Comparison of ENCODE assay signal across 8 cellular contexts in the genomic region with DNA sequence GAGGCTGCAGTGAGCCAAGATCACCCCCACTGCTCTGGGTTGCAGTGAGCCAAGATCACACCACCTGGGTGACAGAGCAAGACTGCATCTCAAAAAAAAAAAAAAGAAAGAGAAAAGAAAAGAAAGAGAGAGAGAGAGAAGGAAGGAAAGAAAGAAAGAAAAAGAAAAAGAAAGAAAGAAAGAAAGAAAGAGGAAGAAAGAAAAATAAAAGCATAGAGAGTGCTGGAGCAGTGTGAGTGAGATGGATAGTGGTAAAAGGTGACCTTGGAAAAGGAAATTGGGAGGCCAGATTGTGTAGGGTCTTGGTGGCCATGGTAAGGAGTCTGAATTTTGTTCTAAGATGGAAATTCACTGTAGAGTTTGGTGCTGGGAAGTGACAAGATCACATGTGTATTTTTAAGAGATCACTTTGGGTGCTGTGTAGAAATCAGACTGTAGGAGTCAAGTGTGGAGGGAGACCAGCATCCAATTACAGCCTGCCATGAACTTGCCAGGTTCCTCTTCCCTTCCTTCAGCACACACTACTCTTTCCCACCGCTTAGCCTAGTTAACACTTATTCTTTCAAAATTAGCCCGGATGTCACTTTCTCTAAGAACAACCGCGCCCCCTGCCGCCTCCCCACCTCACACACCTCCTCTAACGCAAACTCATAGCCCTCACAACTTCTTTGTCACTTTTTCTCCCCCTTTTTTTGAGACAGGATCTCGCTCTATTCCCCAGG. TPM values are rescaled to one million over a fixed set of nuclear protein-coding genes. Genes with fewer than 3 reads are reported as not detected.
DNase-seq lines count a peak whose midpoint lies in the region; ATAC-seq and TF ChIP-seq lines count a peak whose summit lies in the region.

No MANE protein-coding gene starts in this region.

- peaks cover 14% of the 10 kb centered on the region; the same call in 1 of the 2 replicates for H3K79me2 ChIP-seq in SU-DHL-6 (ENCODE audit: insufficient read depth, low read length)

- TF ChIP-seq CTCF in 22Rv1 (IDR thresholded peaks at IDR 0.05) (peak; percentile 86), SU-DHL-6 (IDR thresholded peaks at IDR 0.05; ENCODE audit: insufficient read depth, low read length, poor library complexity, severe bottlenecking) (peak; percentile 77), adrenal gland (IDR thresholded peaks at IDR 0.05) (peak in 5 of 6 experiments; percentile 18 to 66 (median 51)), right atrium auricular region (IDR thresholded peaks at IDR 0.05) (peak; percentile 30 to 66), psoas muscle (IDR thresholded peaks at IDR 0.05) (peak; percentile 42)

- no peaks in the 10 kb centered on the region for H3K9me3 ChIP-seq in SU-DHL-6 (ENCODE audit: insufficient read depth, low read length)
- no peaks in the 10 kb centered on the region for H3K9me3 ChIP-seq in adrenal gland (replicated peaks in 1 of 3)
- H3K9me3 ChIP-seq in right atrium auricular region = no peaks in the 10 kb centered on the region
- no peaks in the 10 kb centered on the region for H3K9me3 ChIP-seq in psoas muscle

- DNase-seq in NCI-H1436 (lab: John Stamatoyannopoulos, UW) = peak; percentile 66
- DNase-seq in adrenal gland = peak in 6 of 7 donors; percentile 58 to 88 (median 66)
- peak; percentile 87 for DNase-seq in right atrium auricular region (ENCODE audit: low spot score)
- DNase-seq in psoas muscle = peak; percentile 73 to 84
- peak; percentile 81 for DNase-seq in ureter (ENCODE audit: low spot score)

- peaks cover 24 to 29% of the 10 kb centered on the region in 2 donors for H3K4me1 ChIP-seq in adrenal gland (replicated peaks in 1 of 2)
- H3K4me1 ChIP-seq in right atrium auricular region = peaks cover 0 to 14% of the 10 kb centered on the region in 2 donors
- no peaks in the 10 kb centered on the region for H3K4me1 ChIP-seq in psoas muscle

- H3K9ac ChIP-seq in SU-DHL-6 (ENCODE audit: low read length) = peak overlapping the region; percentile 81

- 1 to 4% (median 1%) methylated on average over 7 of the region's 7 CpGs for WGBS in adrenal gland, 4 donors
- WGBS in psoas muscle, 3 donors = 0 to 1% (median 1%) methylated on average over 7 of the region's 7 CpGs

- no peaks in the 10 kb centered on the region for H3K9me2 ChIP-seq in SU-DHL-6 (replicated peaks; ENCODE audit: insufficient read depth, low read length)

- peak; percentile 38 for ATAC-seq in GM19395 (IDR thresholded peaks at IDR 0.05; ENCODE audit: unreplicated experiment)
- peak; percentile 32 to 67 (median 44) for ATAC-seq in psoas muscle

- H3K27ac ChIP-seq in 22Rv1 (peak overlapping the region; percentile 99), SU-DHL-6 (ENCODE audit: low read depth, low read length) (peak overlapping the region; percentile 90), adrenal gland (peak overlapping the region in 4 of 5 donors; percentile 60 to 90 (median 86)), right atrium auricular region (peak overlapping the region; percentile 84 to 88), psoas muscle (peak overlapping the region; percentile 84)

- H3K27me3 ChIP-seq in SU-DHL-6 (ENCODE audit: low read length) (no peaks in the 10 kb centered on the region), adrenal gland (no peaks in the 10 kb centered on the region), right atrium auricular region (no peaks in the 10 kb centered on the region), psoas muscle (ENCODE audit: insufficient read depth in 3 of 3, low read length in 2 of 3) (no peaks in the 10 kb centered on the region)

- intact Hi-C loops in adrenal gland (cut with DNase I) (no loop called here), psoas muscle (cut with DNase I) (loop anchor here (5.0 kb wide), 1 partner anchor 49 kb away; no protein-coding TSS in a partner anchor)

- H4K20me1 ChIP-seq in SU-DHL-6 (ENCODE audit: low read depth, low read length) = no peaks in the 10 kb centered on the region

- H3F3A ChIP-seq in SU-DHL-6 (ENCODE audit: insufficient read depth) = peaks cover 43% of the 10 kb centered on the region

- peak overlapping the region; percentile 63 for H3K4me3 ChIP-seq in SU-DHL-6 (ENCODE audit: insufficient read depth, low read length, poor library complexity, severe bottlenecking)
- H3K4me3 ChIP-seq in adrenal gland = peak overlapping the region in 1 of 4 donors; percentile 60
- peak overlapping the region; percentile 61 to 63 for H3K4me3 ChIP-seq in right atrium auricular region
- H3K4me3 ChIP-seq in psoas muscle = peak overlapping the region; percentile 79

- TF ChIP-seq POLR2A in adrenal gland (IDR thresholded peaks at IDR 0.05) = no peak

- no peak overlapping the region for H2AFZ ChIP-seq in SU-DHL-6 (ENCODE audit: low read depth, low read length, severe bottlenecking)

- H3K4me2 ChIP-seq in SU-DHL-6 (ENCODE audit: low read depth, low read length, poor library complexity, severe bottlenecking) = peak overlapping the region; percentile 93

- H3K36me3 ChIP-seq in SU-DHL-6 (ENCODE audit: low read length) (no peaks in the 10 kb centered on the region), adrenal gland (replicated peaks in 1 of 2) (no peaks in the 10 kb centered on the region), right atrium auricular region (no peaks in the 10 kb centered on the region), psoas muscle (ENCODE audit: insufficient read depth in 1 of 2, low read depth in 1 of 2) (no peaks in the 10 kb centered on the region)

RNA-seq across cellular contexts. Expression of a gene that starts 17.9 kb away (rescaled TPM):
- total RNA-seq in adrenal gland (10 to 100 TPM; 39.2 to 83.8 (median 45.5) TPM), right atrium auricular region (10 to 100 TPM; 16.2 to 27.0 TPM), psoas muscle (10 to 100 TPM in 3 of 4 donors, 1 to 10 TPM in 1; 8.1 to 17.7 (median 14.0) TPM), ureter (31.6 TPM)
- polyA plus RNA-seq in adrenal gland (100 to 1,000 TPM in 1 of 3 donors, 10 to 100 TPM in 2; 26.7 to 111 (median 79.8) TPM), psoas muscle (10 to 100 TPM; 25.8 to 47.1 (median 27.4) TPM)

RNA-seq across cellular contexts. Expression of a gene that starts 18.7 kb away (rescaled TPM):
- total RNA-seq in adrenal gland = 10 to 100 TPM in 6 of 8 donors, 1 to 10 TPM in 2; 7.1 to 38.6 (median 16.1) TPM
- 100 to 1,000 TPM in 1 of 3 donors, 10 to 100 TPM in 1, 1 to 10 TPM in 1; 9.6 to 147 (median 71.3) TPM for polyA plus RNA-seq in adrenal gland
- 10 to 100 TPM; 10.9 to 11.2 TPM for total RNA-seq in right atrium auricular region
- 1 to 10 TPM; 3.1 to 8.1 (median 4.5) TPM for total RNA-seq in psoas muscle
- 1 to 10 TPM; 2.8 to 3.5 (median 2.8) TPM for polyA plus RNA-seq in psoas muscle
- 54.6 TPM for total RNA-seq in ureter

RNA-seq across cellular contexts. Expression of a gene that starts 28.9 kb away (rescaled TPM):
- total RNA-seq in adrenal gland (10 to 100 TPM in 7 of 8 donors, 1 to 10 TPM in 1; 9.1 to 43.0 (median 34.2) TPM), right atrium auricular region (10 to 100 TPM; 14.4 to 15.5 TPM), psoas muscle (10 to 100 TPM; 20.6 to 28.8 (median 23.8) TPM), ureter (21.8 TPM)
- polyA plus RNA-seq in adrenal gland (10 to 100 TPM; 10.3 to 26.9 (median 22.7) TPM), psoas muscle (10 to 100 TPM; 17.6 to 61.3 (median 21.2) TPM)

RNA-seq across cellular contexts. Expression of a gene that starts 35.8 kb away (rescaled TPM):
- 100 to 1,000 TPM in 4 of 8 donors, 10 to 100 TPM in 4; 51.0 to 143 (median 103) TPM for total RNA-seq in adrenal gland
- 100 to 1,000 TPM in 1 of 3 donors, 10 to 100 TPM in 2; 41.9 to 102 (median 78.0) TPM for polyA plus RNA-seq in adrenal gland
- 10 to 100 TPM; 77.2 to 77.7 TPM for total RNA-seq in right atrium auricular region
- total RNA-seq in psoas muscle = 10 to 100 TPM; 49.5 to 70.7 (median 57.2) TPM
- 100 to 1,000 TPM in 2 of 3 donors, 10 to 100 TPM in 1; 75.0 to 159 (median 108) TPM for polyA plus RNA-seq in psoas muscle
- 62.6 TPM for total RNA-seq in ureter

RNA-seq across cellular contexts. Expression of a gene that starts 47.0 kb away (rescaled TPM):
- total RNA-seq in adrenal gland = 10 to 100 TPM; 10.7 to 94.2 (median 54.9) TPM
- 100 to 1,000 TPM in 2 of 3 donors, 10 to 100 TPM in 1; 47.1 to 162 (median 122) TPM for polyA plus RNA-seq in adrenal gland
- 10 to 100 TPM in 1 of 2 donors, 1 to 10 TPM in 1; 9.8 to 16.4 TPM for total RNA-seq in right atrium auricular region
- total RNA-seq in psoas muscle = 10 to 100 TPM; 11.7 to 28.5 (median 22.7) TPM
- polyA plus RNA-seq in psoas muscle = 10 to 100 TPM; 15.2 to 20.9 (median 15.3) TPM
- 80.5 TPM for total RNA-seq in ureter

Comparison
In these comparisons a context has a peak if more than half of its experiments do, and no peak if none do; other contexts are left out.
1. intact Hi-C loops: an anchor here in psoas muscle (5.0 kb wide); none called in adrenal gland.